8 cellular contexts compared by ENCODE assay signal in the genomic region with DNA sequence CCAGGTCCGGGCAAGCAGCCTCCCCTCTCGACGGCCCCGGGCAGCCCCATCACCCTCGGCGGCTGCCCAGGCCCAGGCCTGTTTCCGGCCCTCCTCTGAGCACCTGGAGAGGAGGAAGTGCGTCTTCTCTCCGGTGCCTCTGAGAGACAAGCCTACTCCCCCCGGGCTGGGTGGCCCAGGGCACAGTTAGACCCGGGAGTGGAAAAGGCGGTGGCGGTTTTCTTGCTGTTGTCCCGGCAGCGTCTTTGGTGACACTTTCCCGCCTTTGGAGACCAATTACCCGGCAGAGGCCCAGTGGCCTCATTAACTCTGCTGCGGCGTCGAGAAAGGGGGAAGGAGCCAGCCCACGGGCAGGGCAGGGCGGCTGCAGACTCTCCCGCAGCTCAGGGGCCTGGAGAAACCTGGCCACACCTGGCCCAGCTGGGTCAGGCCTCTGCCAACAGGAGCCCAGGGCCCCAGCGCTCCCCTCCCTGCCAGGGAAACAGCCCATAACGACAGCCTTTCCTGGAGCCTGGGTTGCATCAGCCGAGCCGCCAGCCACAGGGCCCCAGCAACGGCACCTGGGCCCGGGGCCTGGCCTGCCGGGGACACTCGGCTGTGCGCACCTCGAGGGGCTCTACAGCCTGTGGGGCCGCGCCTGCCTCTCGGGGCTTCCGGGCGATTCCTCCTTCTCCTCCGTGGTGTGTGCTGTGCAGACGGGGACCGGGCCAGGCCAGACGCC. TPM values are rescaled to one million over a fixed set of nuclear protein-coding genes. Genes with fewer than 3 reads are reported as not detected.
DNase-seq lines count a peak whose midpoint lies in the region; ATAC-seq and TF ChIP-seq lines count a peak whose summit lies in the region.

No MANE protein-coding gene starts in this region.

- peak; percentile 89 for ATAC-seq in stimulated activated memory B cell treated with anti-CD40 and anti-IgM and Interleukin-4, amounts not matched to agents 10 μg/mL and 1 μg/mL and 100 μg/mL, for 72 hours
- ATAC-seq in HG02763 (IDR thresholded peaks at IDR 0.05; ENCODE audit: unreplicated experiment) = no peak

- no peaks in the 10 kb centered on the region for H3F3A ChIP-seq in SK-N-SH (replicated peaks; ENCODE audit: insufficient read depth)

- H3K4me3 ChIP-seq in hepatocyte = no peak overlapping the region
- no peak overlapping the region for H3K4me3 ChIP-seq in SK-N-SH (ENCODE audit: low read depth in 2 of 2, low read length in 1 of 2)

- H3K9me2 ChIP-seq in hepatocyte (replicated peaks; ENCODE audit: insufficient read depth) (no peaks in the 10 kb centered on the region), SK-N-SH (no peaks in the 10 kb centered on the region)

- no peak for TF ChIP-seq RAD21 in SK-N-SH (IDR thresholded peaks at IDR 0.05; ENCODE audit: low read length)

- TF ChIP-seq CTCF in hepatocyte (IDR thresholded peaks at IDR 0.05; ENCODE audit: poor library complexity) (no peak), SK-N-SH (IDR thresholded peaks at IDR 0.05) (no peak)

- H3K9me3 ChIP-seq in hepatocyte (ENCODE audit: low read depth) = no peaks in the 10 kb centered on the region
- H3K9me3 ChIP-seq in SK-N-SH = no peaks in the 10 kb centered on the region

- peak overlapping the region; percentile 65 for H3K27ac ChIP-seq in hepatocyte
- H3K27ac ChIP-seq in SK-N-SH (ENCODE audit: low read depth in 2 of 2, low read length in 1 of 2) = no peak overlapping the region

- H3K36me3 ChIP-seq in hepatocyte (replicated peaks; ENCODE audit: insufficient read depth, low read depth) = no peaks in the 10 kb centered on the region
- H3K36me3 ChIP-seq in SK-N-SH (replicated peaks in 1 of 2; ENCODE audit: control insufficient read depth in 1 of 2, insufficient read depth in 2 of 2, low read length in 1 of 2) = no peaks in the 10 kb centered on the region

- H3K4me2 ChIP-seq in hepatocyte (no peak overlapping the region), SK-N-SH (no peak overlapping the region)

- H2AFZ ChIP-seq in hepatocyte (no peak overlapping the region), SK-N-SH (ENCODE audit: low read depth) (no peak overlapping the region)

- no peaks in the 10 kb centered on the region for H3K9me3 Mint-ChIP-seq in stimulated activated memory B cell treated with anti-CD40 and anti-IgM and Interleukin-4, amounts not matched to agents 10 μg/mL and 1 μg/mL and 100 μg/mL, for 72 hours

- H3K27me3 ChIP-seq in hepatocyte (no peaks in the 10 kb centered on the region), SK-N-SH (ENCODE audit: insufficient read depth) (no peaks in the 10 kb centered on the region)

- no peak overlapping the region for H3K9ac ChIP-seq in SK-N-SH

- WGBS in hepatocyte (ENCODE audit: low lambda C conversion rate, missing lambda C conversion rate) = 61% methylated on average over 35 of the region's 42 CpGs
- 84% methylated on average over 20 of the region's 42 CpGs for WGBS in SK-N-SH (ENCODE audit: low lambda C conversion rate)

- no peaks in the 10 kb centered on the region for H3K36me3 Mint-ChIP-seq in stimulated activated memory B cell treated with anti-CD40 and anti-IgM and Interleukin-4, amounts not matched to agents 10 μg/mL and 1 μg/mL and 100 μg/mL, for 72 hours

- POLR2A ChIA-PET in SK-N-SH (lab: Yijun Ruan, JAX) = no interaction called here

- H3K4me1 ChIP-seq in hepatocyte (ENCODE audit: insufficient read depth) = peaks cover 7% of the 10 kb centered on the region
- no peaks in the 10 kb centered on the region; a peak in 1 of 4 replicates for H3K4me1 ChIP-seq in SK-N-SH (ENCODE audit: control insufficient read depth in 1 of 2, insufficient read depth in 2 of 2, low read depth in 1 of 2, low read length in 1 of 2)

- peak overlapping the region; percentile 35 for H3K4me3 Mint-ChIP-seq in stimulated activated memory B cell treated with anti-CD40 and anti-IgM and Interleukin-4, amounts not matched to agents 10 μg/mL and 1 μg/mL and 100 μg/mL, for 72 hours

- H3K4me1 Mint-ChIP-seq in stimulated activated memory B cell treated with anti-CD40 and anti-IgM and Interleukin-4, amounts not matched to agents 10 μg/mL and 1 μg/mL and 100 μg/mL, for 72 hours = peaks cover 65% of the 10 kb centered on the region

- CTCF ChIA-PET in SK-N-SH (lab: Yijun Ruan, JAX) = interaction anchor here (3.4 kb wide), 1 partner anchor 22 kb away, joined by 11 read pairs; no protein-coding TSS in a partner anchor

- H3K79me2 ChIP-seq in hepatocyte (no peaks in the 10 kb centered on the region), SK-N-SH (ENCODE audit: insufficient read depth) (no peaks in the 10 kb centered on the region)

- H3K27me3 Mint-ChIP-seq in stimulated activated memory B cell treated with anti-CD40 and anti-IgM and Interleukin-4, amounts not matched to agents 10 μg/mL and 1 μg/mL and 100 μg/mL, for 72 hours = no peaks in the 10 kb centered on the region

- no peak for TF ChIP-seq EP300 in SK-N-SH (IDR thresholded peaks at IDR 0.05; ENCODE audit: borderline replicate concordance in 1 of 2, low read depth in 1 of 2, low read length in 1 of 2)

- DNase-seq in DMS153 (lab: John Stamatoyannopoulos, UW) (peak; percentile 97), LoVo (ENCODE audit: low spot score) (peak; percentile 57), hepatocyte (ENCODE audit: low spot score) (no peak), SK-N-SH (no peak), cerebellar cortex (ENCODE audit: low spot score) (no peak)
- DNase-seq in activated CD4-positive, alpha-beta T cell treated with anti-CD3 and anti-CD28 coated beads for 24 hours (ENCODE audit: low read depth in 2 of 2) = peak; percentile 36 to 43

- H4K20me1 ChIP-seq in hepatocyte (ENCODE audit: insufficient read depth, poor library complexity, severe bottlenecking) (no peaks in the 10 kb centered on the region), SK-N-SH (ENCODE audit: insufficient read depth) (no peaks in the 10 kb centered on the region)

- peak overlapping the region; percentile 83 for H3K27ac Mint-ChIP-seq in stimulated activated memory B cell treated with anti-CD40 and anti-IgM and Interleukin-4, amounts not matched to agents 10 μg/mL and 1 μg/mL and 100 μg/mL, for 72 hours

TF ChIP-seq in SK-N-SH, 30 proteins besides CTCF, POLR2A, EP300 and RAD21:
- TF ChIP-seq ELF1 (IDR thresholded peaks at IDR 0.05) = no peak

RNA-seq across cellular contexts. Expression of a gene that starts 28.4 kb away (rescaled TPM):
- total RNA-seq in hepatocyte = 7.1 and 9.2 TPM in 2 replicates
- polyA plus RNA-seq in hepatocyte (21.7 and 25.1 TPM in 2 replicates), SK-N-SH (2012; rRNA removed) (10.1 and 10.2 TPM in 2 replicates)
- 3.0 and 4.9 TPM in 2 replicates for polyA plus RNA-seq in SK-N-SH (2012; cell fraction: cytosol; rRNA removed)
- polyA plus RNA-seq in SK-N-SH (2012; cell fraction: nucleus; rRNA removed) = 57.7 and 66.0 TPM in 2 replicates

RNA-seq across cellular contexts. Expression of a gene that starts 29.4 kb away (rescaled TPM):
- not detected in 2 replicates for total RNA-seq in hepatocyte
- polyA plus RNA-seq in hepatocyte (0.38 and 0.69 TPM in 2 replicates), SK-N-SH (2012; rRNA removed) (not detected in 2 replicates)
- polyA plus RNA-seq in SK-N-SH (2012; cell fraction: cytosol; rRNA removed) = not detected in 2 replicates
- not detected in 2 replicates for polyA plus RNA-seq in SK-N-SH (2012; cell fraction: nucleus; rRNA removed)

Comparison
In these comparisons a context has a peak if more than half of its experiments do, and no peak if none do; other contexts are left out.
1. DNase-seq: peak in DMS153 (single experiment), LoVo (single experiment) and activated CD4-positive, alpha-beta T cell treated with anti-CD3 and anti-CD28 coated beads for 24 hours (2 of 2); none in hepatocyte (single experiment), SK-N-SH (single experiment) and cerebellar cortex (single experiment).